In genomic region chr12:42468853-42469252, GRCh38 we compare ENCODE assay signal across 10 cellular contexts.
A peak's percentile ranks its signal among the peaks of the same experiment; 100 is the strongest.
DNase-seq lines count a peak whose midpoint lies in the region; ATAC-seq, FAIRE-seq and TF ChIP-seq lines count a peak whose summit lies in the region.
"Had no signal": no experiment of that assay in that cellular context is flagged by ENCODE, and none has a peak within 500 bp of the region (broad histone marks: within the 10 kb centered on the region; RNA-seq: fewer than 3 reads in every experiment).

No MANE protein-coding gene starts in this region.

- no peaks in the 10 kb centered on the region for H4K20me1 ChIP-seq in BLaER1

- ATAC-seq in GM19025 (IDR thresholded peaks at IDR 0.05; ENCODE audit: low read depth, unreplicated experiment): peak; percentile 1
- ATAC-seq in HG03520 (IDR thresholded peaks at IDR 0.05; ENCODE audit: unreplicated experiment): peak; percentile 2
- ATAC-seq in HG03097 (IDR thresholded peaks at IDR 0.05; ENCODE audit: low FRiP score, unreplicated experiment): no peak
- ATAC-seq in pancreas: no peak
- no peak for ATAC-seq in omental fat pad (ENCODE audit: low FRiP score)

- H3K36me3 ChIP-seq in BLaER1 (peaks cover 23% of the 10 kb centered on the region), duodenal mucosa (ENCODE audit: control insufficient read depth in 1 of 2, insufficient read depth in 2 of 2, low read length in 2 of 2) (no peaks in the 10 kb centered on the region), pancreas (peaks cover 0 to 5% (median 4%) of the 10 kb centered on the region in 3 donors)

- H3K27me3 ChIP-seq in BLaER1: no peaks in the 10 kb centered on the region
- no peaks in the 10 kb centered on the region for H3K27me3 ChIP-seq in duodenal mucosa (ENCODE audit: control insufficient read depth in 1 of 2, insufficient read depth in 2 of 2, low read length in 2 of 2)
- no peaks in the 10 kb centered on the region for H3K27me3 ChIP-seq in pancreas

- intact Hi-C loops in pancreas (cut with DNase I): no loop called here

- H3K4me3 ChIP-seq in BLaER1 (peak overlapping the region; percentile 57), duodenal mucosa (ENCODE audit: low read depth in 1 of 2, low read length in 2 of 2) (peak overlapping the region; percentile 4 to 32), pancreas (no peak overlapping the region)

- peak overlapping the region; percentile 87 for H3K4me2 ChIP-seq in BLaER1

- WGBS in pancreas, 2 donors: 77 to 81% methylated on average over 4 of the region's 4 CpGs

- H3K27ac ChIP-seq in BLaER1: peak overlapping the region; percentile 43
- no peak overlapping the region for H3K27ac ChIP-seq in duodenal mucosa (ENCODE audit: low read depth, low read length)
- H3K27ac ChIP-seq in pancreas: no peak overlapping the region

- H3K9me3 ChIP-seq in BLaER1: peaks cover 13% of the 10 kb centered on the region; the same call in 1 of the 2 replicates
- no peaks in the 10 kb centered on the region for H3K9me3 ChIP-seq in duodenal mucosa (ENCODE audit: control insufficient read depth in 1 of 2, low read length in 2 of 2)
- H3K9me3 ChIP-seq in pancreas: no peaks in the 10 kb centered on the region

- DNase-seq in NCI-H82 (lab: John Stamatoyannopoulos, UW): no peak
- no peak for DNase-seq in pancreas
- no peak for DNase-seq in omental fat pad (ENCODE audit: low spot score)
- DNase-seq: activated CD4-positive, CD25-positive, alpha-beta regulatory T cell treated with anti-CD3 and anti-CD28 coated beads, Interleukin-2, amount 50 U/mL, for 72 hours; HFFc6 had no signal

- no peak for FAIRE-seq in pancreas (lab: Jason Lieb, UNC)

- no peak for TF ChIP-seq CTCF in pancreas (IDR thresholded peaks at IDR 0.05)
- no peak for TF ChIP-seq CTCF in omental fat pad (IDR thresholded peaks at IDR 0.05)

- H3K4me1 ChIP-seq in BLaER1 (peaks cover 48% of the 10 kb centered on the region), duodenal mucosa (ENCODE audit: control insufficient read depth in 1 of 2, insufficient read depth in 2 of 2, low read length in 2 of 2) (peaks cover 3% of the 10 kb centered on the region in 2 donors), pancreas (no peaks in the 10 kb centered on the region)

- H3K9ac ChIP-seq in BLaER1: no peak overlapping the region; the same call in 1 of the 2 replicates
- no peak overlapping the region for H3K9ac ChIP-seq in duodenal mucosa (ENCODE audit: low read depth in 1 of 2, low read length in 2 of 2)

Comparison
In these comparisons a context has a peak if more than half of its experiments do, and no peak if none do; other contexts are left out.
1. H3K4me3 ChIP-seq: peak in BLaER1 (single experiment) and duodenal mucosa (2 of 2); none in pancreas (0 of 4).
2. ATAC-seq: peak in GM19025 (single experiment) and HG03520 (single experiment); none in HG03097 (single experiment), pancreas (0 of 4) and omental fat pad (single experiment).